9 cellular contexts compared by ENCODE assay signal in genomic region chr1:118960026-118960561, GRCh38. TPM values are rescaled to one million over a fixed set of nuclear protein-coding genes. Genes with fewer than 3 reads are reported as not detected.
A peak's percentile ranks its signal among the peaks of the same experiment; 100 is the strongest.
DNase-seq lines count a peak whose midpoint lies in the region; ATAC-seq, FAIRE-seq and TF ChIP-seq lines count a peak whose summit lies in the region.
"Had no signal": no experiment of that assay in that cellular context is flagged by ENCODE, and none has a peak within 500 bp of the region (broad histone marks: within the 10 kb centered on the region; RNA-seq: fewer than 3 reads in every experiment).

No MANE protein-coding gene starts in this region.

- H3K36me3 Mint-ChIP-seq in Calu3 (ENCODE audit: insufficient read depth, unreplicated experiment): peaks cover 13% of the 10 kb centered on the region
- no peaks in the 10 kb centered on the region for H3K36me3 Mint-ChIP-seq in activated CD4-positive, alpha-beta memory T cell treated with anti-CD3 and anti-CD28 coated beads, Interleukin-2, amount 10 ng/mL, durations not matched to agents 7 days and 5 days (ENCODE audit: low read depth)

- intact Hi-C loops in Calu3 (cut with micrococcal nuclease; ENCODE audit: unreplicated experiment): loop anchor here (5.0 kb wide), 1 partner anchor 42 kb away; no protein-coding TSS in a partner anchor

- no TSS peak for BruUV-seq in Calu3 (replicated peaks; lab: Mats Ljungman, UMichigan)

- H3K4me1 Mint-ChIP-seq in Calu3 (ENCODE audit: low read depth, unreplicated experiment): peaks cover 48% of the 10 kb centered on the region
- H3K4me1 Mint-ChIP-seq in activated CD4-positive, alpha-beta memory T cell treated with anti-CD3 and anti-CD28 coated beads, Interleukin-2, amount 10 ng/mL, durations not matched to agents 7 days and 5 days: no peaks in the 10 kb centered on the region

- no peak for FAIRE-seq in bronchial epithelial cell (lab: Jason Lieb, UNC)

- no peak overlapping the region for H3K27ac ChIP-seq in RWPE1

- in situ Hi-C loops in GM13976 (cut with MboI; ENCODE audit: low sequenced_read_pairs, unreplicated experiment): no loop called here

- POLR2A ChIA-PET in RWPE1 (lab: Yijun Ruan, JAX; ENCODE audit: low non-redundant PET): no interaction called here
- POLR2A ChIA-PET in activated CD4-positive, alpha-beta memory T cell treated with anti-CD3 and anti-CD28 coated beads, Interleukin-2, amount 10 ng/mL, durations not matched to agents 7 days and 5 days (lab: Charles Lee): no interaction called here

- H3K27me3 Mint-ChIP-seq in Calu3 (ENCODE audit: unreplicated experiment): no peaks in the 10 kb centered on the region
- H3K27me3 Mint-ChIP-seq in activated CD4-positive, alpha-beta memory T cell treated with anti-CD3 and anti-CD28 coated beads, Interleukin-2, amount 10 ng/mL, durations not matched to agents 7 days and 5 days: no peaks in the 10 kb centered on the region

- peak; percentile 45 for DNase-seq in Calu3
- peak; percentile 33 for DNase-seq in bronchial epithelial cell (ENCODE audit: low read depth)
- DNase-seq in NCI-H2171 treated with DMSO at 0.1 percent for 48 hours (lab: John Stamatoyannopoulos, UW): no peak
- DNase-seq in RWPE1 (ENCODE audit: low spot score): no peak
- DNase-seq in GM13976 (ENCODE audit: low spot score): no peak
- no peak for DNase-seq in activated CD4-positive, alpha-beta memory T cell treated with anti-CD3 and anti-CD28 coated beads, Interleukin-2, amount 10 ng/mL, durations not matched to agents 7 days and 5 days
- DNase-seq: DMS153 had no signal

- TF ChIP-seq CTCF in Calu3 (IDR thresholded peaks at IDR 0.05; ENCODE audit: unreplicated experiment) (no peak), bronchial epithelial cell (IDR thresholded peaks at IDR 0.05; ENCODE audit: insufficient read depth, low read length, severe bottlenecking) (no peak), RWPE1 (conservative IDR thresholded peaks at IDR 0.05; ENCODE audit: low read depth) (no peak), GM13976 (IDR thresholded peaks at IDR 0.05; ENCODE audit: borderline replicate concordance, control extremely low read depth, extremely low read depth, insufficient read depth, missing control alignments) (no peak)

- peak overlapping the region; percentile 74 for H3K27ac Mint-ChIP-seq in Calu3 (ENCODE audit: unreplicated experiment)
- H3K27ac Mint-ChIP-seq in activated CD4-positive, alpha-beta memory T cell treated with anti-CD3 and anti-CD28 coated beads, Interleukin-2, amount 10 ng/mL, durations not matched to agents 7 days and 5 days: no peak overlapping the region

- peaks cover 6% of the 10 kb centered on the region for H3K9me3 Mint-ChIP-seq in Calu3 (ENCODE audit: low read depth, unreplicated experiment)
- H3K9me3 Mint-ChIP-seq in activated CD4-positive, alpha-beta memory T cell treated with anti-CD3 and anti-CD28 coated beads, Interleukin-2, amount 10 ng/mL, durations not matched to agents 7 days and 5 days: no peaks in the 10 kb centered on the region

- H3K36me3 ChIP-seq in bronchial epithelial cell (ENCODE audit: control insufficient read depth, insufficient read depth, low read length): no peaks in the 10 kb centered on the region

- no peaks in the 10 kb centered on the region for H3K27me3 ChIP-seq in bronchial epithelial cell (ENCODE audit: control insufficient read depth, insufficient read depth, low read length)

- CTCF ChIA-PET in Calu3 (lab: Charles Lee): interaction anchor here (0.8 kb wide), 1 partner anchor 11 kb away, joined by 4 read pairs; no protein-coding TSS in a partner anchor
- CTCF ChIA-PET in RWPE1 (lab: Yijun Ruan, JAX): interaction anchor here (0.6 kb wide), 2 partner anchors 340 to 886 kb away, joined by 3 read pairs; no protein-coding TSS in a partner anchor
- CTCF ChIA-PET in activated CD4-positive, alpha-beta memory T cell treated with anti-CD3 and anti-CD28 coated beads, Interleukin-2, amount 10 ng/mL, durations not matched to agents 7 days and 5 days (lab: Charles Lee): interaction anchor here (0.6 kb wide), 1 partner anchor 796 kb away, joined by 3 read pairs; no protein-coding TSS in a partner anchor

- peak; percentile 76 for ATAC-seq in GM21423 (IDR thresholded peaks at IDR 0.05; ENCODE audit: unreplicated experiment)
- peak; percentile 88 for ATAC-seq in HG03457 (IDR thresholded peaks at IDR 0.05; ENCODE audit: unreplicated experiment)

- peak overlapping the region; percentile 35 for H3K4me3 Mint-ChIP-seq in Calu3 (ENCODE audit: low read depth, unreplicated experiment)
- no peak overlapping the region for H3K4me3 Mint-ChIP-seq in activated CD4-positive, alpha-beta memory T cell treated with anti-CD3 and anti-CD28 coated beads, Interleukin-2, amount 10 ng/mL, durations not matched to agents 7 days and 5 days

- H3K4me3 ChIP-seq in bronchial epithelial cell (ENCODE audit: low read depth, low read length): no peak overlapping the region

RNA-seq across cellular contexts. Expression of gene TBX15, which starts 28.0 kb away (rescaled TPM):
- total RNA-seq in Calu3 (2022) (0.17 TPM in 1 of 2 replicates, not detected in the other), bronchial epithelial cell (not detected in 2 replicates)
- not detected for total RNA-seq in activated CD4-positive, alpha-beta memory T cell treated with anti-CD3 and anti-CD28 coated beads, Interleukin-2, amount 10 ng/mL, durations not matched to agents 7 days and 5 days

Comparison
In these comparisons a context has a peak if more than half of its experiments do, and no peak if none do; other contexts are left out.
1. DNase-seq: peak in Calu3 (single experiment) and bronchial epithelial cell (single experiment); none in NCI-H2171 treated with DMSO at 0.1 percent for 48 hours (single experiment), RWPE1 (single experiment), GM13976 (single experiment) and activated CD4-positive, alpha-beta memory T cell treated with anti-CD3 and anti-CD28 coated beads, Interleukin-2, amount 10 ng/mL, durations not matched to agents 7 days and 5 days (single experiment).